9 cellular contexts compared by ENCODE assay signal in genomic region chr6:44221291-44221960, GRCh38. TPM values are rescaled to one million over a fixed set of nuclear protein-coding genes. Genes with fewer than 3 reads are reported as not detected.
DNase-seq lines count a peak whose midpoint lies in the region; ATAC-seq and TF ChIP-seq lines count a peak whose summit lies in the region.
"Had no signal": no experiment of that assay in that cellular context is flagged by ENCODE, and none has a peak within 500 bp of the region (broad histone marks: within the 10 kb centered on the region; RNA-seq: fewer than 3 reads in every experiment).

No MANE protein-coding gene starts in this region.

- H3K36me3 ChIP-seq in thoracic aorta = no peaks in the 10 kb centered on the region

- TF ChIP-seq POLR2A in Raji (IDR thresholded peaks at IDR 0.05; ENCODE audit: insufficient read depth, low read depth, low read length) = peak; percentile 51

- intact Hi-C loops in CD14-positive monocyte (cut with micrococcal nuclease) = loop anchor here (2.0 to 5.0 kb wide), 3 partner anchors 15 to 94 kb away; partner anchors contain the start of genes SLC35B2 (in 2 of the 2), MRPL14 (in 1 of the 2) and TMEM63B (in 1 of the 2)

- peaks cover 58 to 80% of the 10 kb centered on the region in 2 donors for H3K4me1 ChIP-seq in thoracic aorta (ENCODE audit: control insufficient read depth in 1 of 2, low read depth in 2 of 2)

- peaks cover 0 to 2% (median 0%) of the 10 kb centered on the region in 7 donors for H3K9me3 Mint-ChIP-seq in CD14-positive monocyte

- peak overlapping the region in 6 of 7 donors; percentile 5 to 94 (median 71) for H3K27ac Mint-ChIP-seq in CD14-positive monocyte

- peak overlapping the region; percentile 55 to 57 for H3K4me3 Mint-ChIP-seq in CD14-positive monocyte

- DNase-seq in CD14-positive monocyte (ENCODE audit: low spot score) (peak; percentile 86), KG1 (lab: John Stamatoyannopoulos, UW) (peak; percentile 41), foreskin fibroblast (peak; percentile 76 to 91), omental fat pad (ENCODE audit: low spot score) (peak; percentile 71), thoracic aorta (ENCODE audit: low spot score) (peak; percentile 87)
- DNase-seq in activated effector memory CD4-positive, alpha-beta T cell treated with anti-CD3 and anti-CD28 coated beads, Interleukin-2, amount 50 U/mL, for 16 hours = peak; percentile 90

- H3K4me3 ChIP-seq in foreskin fibroblast (ENCODE audit: low read depth in 1 of 2, low read length in 2 of 2) (no peak overlapping the region), thoracic aorta (peak overlapping the region; percentile 81)

- TF ChIP-seq CTCF in CD14-positive monocyte (IDR thresholded peaks at IDR 0.05) (peak; percentile 91), foreskin fibroblast (IDR thresholded peaks at IDR 0.05; ENCODE audit: low read depth, low read length) (peak; percentile 78), omental fat pad (IDR thresholded peaks at IDR 0.05) (peak in 2 of 3 donors; percentile 23 to 58), thoracic aorta (IDR thresholded peaks at IDR 0.05) (peak; percentile 94)

- peaks cover 0 to 6% of the 10 kb centered on the region in 2 donors for H3K36me3 Mint-ChIP-seq in CD14-positive monocyte

- peak overlapping the region; percentile 97 to 98 for H3K27ac ChIP-seq in thoracic aorta

- peak; percentile 45 for ATAC-seq in GM19438 (IDR thresholded peaks at IDR 0.05; ENCODE audit: low read depth, unreplicated experiment)
- peak; percentile 73 for ATAC-seq in omental fat pad (ENCODE audit: low FRiP score)
- ATAC-seq in thoracic aorta (ENCODE audit: insufficient number of reproducible peaks, low FRiP score, low read depth) = peak; percentile 66

- no peaks in the 10 kb centered on the region for H3K27me3 ChIP-seq in thoracic aorta (replicated peaks; ENCODE audit: insufficient read depth)

- peaks cover 5 to 17% (median 8%) of the 10 kb centered on the region in 3 donors for H3K27me3 Mint-ChIP-seq in CD14-positive monocyte (ENCODE audit: low read depth in 3 of 3)

- H3K4me1 Mint-ChIP-seq in CD14-positive monocyte = peaks cover 79% of the 10 kb centered on the region

- H3K9me3 ChIP-seq in thoracic aorta = no peaks in the 10 kb centered on the region

RNA-seq across cellular contexts. Expression of gene SLC29A1, which starts 2.0 kb away (rescaled TPM):
- 10 to 100 TPM; 14.3 to 15.0 TPM for polyA plus RNA-seq in CD14-positive monocyte
- total RNA-seq in omental fat pad = 100 to 1,000 TPM in 1 of 4 donors, 10 to 100 TPM in 3; 61.7 to 317 (median 87.0) TPM
- 100 to 1,000 TPM; 132 to 172 TPM for total RNA-seq in thoracic aorta

RNA-seq across cellular contexts. Expression of gene MYMX, which starts 4.7 kb away (rescaled TPM):
- not detected for polyA plus RNA-seq in CD14-positive monocyte
- total RNA-seq in omental fat pad = 10 to 100 TPM in 1 of 4 donors, 1 to 10 TPM in 2, not detected in 1; 1.9 to 15.8 (median 2.4) TPM
- total RNA-seq in thoracic aorta = not detected
- total RNA-seq: T-helper 1 cell treated with Interleukin-12 subunit alpha and Interleukin-12 subunit beta and Interleukin-4 antibody, amounts not matched to agents 30 ng/mL and 1 ng/mL, for 36 hours had no signal

RNA-seq across cellular contexts. Expression of gene HSP90AB1, which starts 25.5 kb away (rescaled TPM):
- polyA plus RNA-seq in CD14-positive monocyte = 100 to 1,000 TPM; 119 to 145 TPM
- total RNA-seq in omental fat pad (1,000 to 10,000 TPM in 1 of 4 donors, 100 to 1,000 TPM in 3; 553 to 1,198 (median 846) TPM), thoracic aorta (100 to 1,000 TPM; 405 to 695 TPM)

RNA-seq across cellular contexts. Expression of gene SLC35B2, which starts 35.9 kb away (rescaled TPM):
- polyA plus RNA-seq in CD14-positive monocyte = 10 to 100 TPM; 17.4 to 30.6 TPM
- total RNA-seq in omental fat pad (10 to 100 TPM; 25.3 to 31.9 (median 30.4) TPM), thoracic aorta (10 to 100 TPM; 19.9 to 33.3 TPM)

RNA-seq across cellular contexts. Expression of gene NFKBIE, which starts 43.9 kb away (rescaled TPM):
- 10 to 100 TPM; 19.9 to 23.2 TPM for polyA plus RNA-seq in CD14-positive monocyte
- total RNA-seq in omental fat pad (10 to 100 TPM; 13.1 to 25.5 (median 15.3) TPM), thoracic aorta (10 to 100 TPM in 1 of 2 donors, 1 to 10 TPM in 1; 5.5 to 10.6 TPM)

Comparison
In these comparisons a context has a peak if more than half of its experiments do, and no peak if none do; other contexts are left out.
1. CTCF ChIP-seq: peak in every context shown above with its lines; median percentile 94 in thoracic aorta; 91 in CD14-positive monocyte; 78 in foreskin fibroblast; 40 in omental fat pad.